In the genomic region with DNA sequence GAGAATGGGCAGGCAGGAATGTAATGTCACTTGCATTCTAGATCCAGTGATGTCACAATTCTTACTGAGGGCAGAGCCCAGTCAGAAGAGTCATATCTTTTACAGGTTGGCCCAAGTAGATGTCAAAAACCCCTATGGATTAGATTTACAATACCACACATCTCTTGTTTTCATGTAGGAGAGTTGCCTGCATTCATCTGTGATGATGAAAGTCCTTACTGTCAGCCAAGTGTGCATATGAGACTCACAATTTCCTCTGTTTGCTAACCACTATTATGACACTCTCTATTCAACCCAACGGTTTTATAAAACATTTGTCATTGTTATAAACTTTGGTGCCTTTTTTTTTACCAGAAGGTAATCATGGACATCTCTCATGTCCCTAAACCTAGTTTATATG, we compare ENCODE assay signal across 26 cellular contexts.
"Had no signal": no experiment of that assay in that cellular context is flagged by ENCODE, and none has a peak within 500 bp of the region (broad histone marks: within the 10 kb centered on the region; RNA-seq: fewer than 3 reads in every experiment).

No MANE protein-coding gene starts in this region.

- H3K9ac ChIP-seq: neural progenitor cell had no signal

- H2AFZ ChIP-seq: neural progenitor cell had no signal

- H3K9me3 Mint-ChIP-seq: activated naive CD4-positive, alpha-beta T cell treated with anti-CD3 and anti-CD28 coated beads, Interleukin-2, amount 10 ng/mL, durations not matched to agents 7 days and 5 days; activated naive CD8-positive, alpha-beta T cell treated with anti-CD3 and anti-CD28 coated beads, Interleukin-2, amount 10 ng/mL, durations not matched to agents 7 days and 5 days; activated T-helper 1 cell treated with anti-CD3 and anti-CD28 coated beads, Interleukin-12 subunit alpha, Interleukin-12 subunit beta, Interleukin-2, Interleukin-4 antibody, amounts not matched to agents 30 ng/mL and 10 ng/mL and 1 ng/mL, durations not matched to agents 14 hours and 24 hours and 36 hours; natural killer cell; neural progenitor cell; stimulated activated naive CD8-positive, alpha-beta T cell treated with anti-CD3 and anti-CD28 coated beads, Interleukin-15, Interleukin-2, amounts not matched to agents 100 ng/mL and 50 ng/mL, for 24 hours; WTC11 had no signal

- H3K27me3 ChIP-seq: brain microvascular endothelial cell, left lung, neural progenitor cell, right atrium auricular region, spleen had no signal

- H3K27ac Mint-ChIP-seq: activated naive CD4-positive, alpha-beta T cell treated with anti-CD3 and anti-CD28 coated beads, Interleukin-2, amount 10 ng/mL, durations not matched to agents 7 days and 5 days; activated naive CD8-positive, alpha-beta T cell treated with anti-CD3 and anti-CD28 coated beads, Interleukin-2, amount 10 ng/mL, durations not matched to agents 7 days and 5 days; activated T-helper 1 cell treated with anti-CD3 and anti-CD28 coated beads, Interleukin-12 subunit alpha, Interleukin-12 subunit beta, Interleukin-2, Interleukin-4 antibody, amounts not matched to agents 30 ng/mL and 10 ng/mL and 1 ng/mL, durations not matched to agents 14 hours and 24 hours and 36 hours; natural killer cell; neural progenitor cell; stimulated activated naive CD8-positive, alpha-beta T cell treated with anti-CD3 and anti-CD28 coated beads, Interleukin-15, Interleukin-2, amounts not matched to agents 100 ng/mL and 50 ng/mL, for 24 hours; T-helper 17 cell; WTC11 had no signal

- H3K36me3 ChIP-seq: brain microvascular endothelial cell, left lung, neural progenitor cell, right atrium auricular region, spleen, thoracic aorta had no signal

- H3K4me2 ChIP-seq: neural progenitor cell had no signal

- H3K4me3 Mint-ChIP-seq: activated naive CD4-positive, alpha-beta T cell treated with anti-CD3 and anti-CD28 coated beads, Interleukin-2, amount 10 ng/mL, durations not matched to agents 7 days and 5 days; activated naive CD8-positive, alpha-beta T cell treated with anti-CD3 and anti-CD28 coated beads, Interleukin-2, amount 10 ng/mL, durations not matched to agents 7 days and 5 days; activated T-helper 1 cell treated with anti-CD3 and anti-CD28 coated beads, Interleukin-12 subunit alpha, Interleukin-12 subunit beta, Interleukin-2, Interleukin-4 antibody, amounts not matched to agents 30 ng/mL and 10 ng/mL and 1 ng/mL, durations not matched to agents 14 hours and 24 hours and 36 hours; natural killer cell; neural progenitor cell; stimulated activated naive CD8-positive, alpha-beta T cell treated with anti-CD3 and anti-CD28 coated beads, Interleukin-15, Interleukin-2, amounts not matched to agents 100 ng/mL and 50 ng/mL, for 24 hours; T-helper 17 cell; WTC11 had no signal

- H3K27me3 Mint-ChIP-seq: activated naive CD4-positive, alpha-beta T cell treated with anti-CD3 and anti-CD28 coated beads, Interleukin-2, amount 10 ng/mL, durations not matched to agents 7 days and 5 days; activated naive CD8-positive, alpha-beta T cell treated with anti-CD3 and anti-CD28 coated beads, Interleukin-2, amount 10 ng/mL, durations not matched to agents 7 days and 5 days; stimulated activated naive CD8-positive, alpha-beta T cell treated with anti-CD3 and anti-CD28 coated beads, Interleukin-15, Interleukin-2, amounts not matched to agents 100 ng/mL and 50 ng/mL, for 24 hours; T-helper 17 cell had no signal

- H3K9me3 ChIP-seq: left lung, right atrium auricular region, spleen, thoracic aorta had no signal

- H3K27ac ChIP-seq: brain microvascular endothelial cell, neural progenitor cell, right atrium auricular region, thoracic aorta had no signal

- H3K36me3 Mint-ChIP-seq: activated naive CD4-positive, alpha-beta T cell treated with anti-CD3 and anti-CD28 coated beads, Interleukin-2, amount 10 ng/mL, durations not matched to agents 7 days and 5 days; activated naive CD8-positive, alpha-beta T cell treated with anti-CD3 and anti-CD28 coated beads, Interleukin-2, amount 10 ng/mL, durations not matched to agents 7 days and 5 days; natural killer cell; neural progenitor cell; WTC11 had no signal

- DNase-seq: activated CD4-positive, alpha-beta T cell treated with anti-CD3 and anti-CD28 coated beads for 4 hours; activated CD4-positive, alpha-beta T cell treated with anti-CD3 and anti-CD28 coated beads, Interleukin-2, amount 50 U/mL, for 48 hours; activated CD8-positive, alpha-beta memory T cell treated with anti-CD3 and anti-CD28 coated beads for 24 hours; activated gamma-delta T cell; activated naive CD4-positive, alpha-beta T cell treated with anti-CD3 and anti-CD28 coated beads, Interleukin-2, amount 10 ng/mL, durations not matched to agents 7 days and 5 days; activated naive CD8-positive, alpha-beta T cell treated with anti-CD3 and anti-CD28 coated beads, Interleukin-2, amount 10 ng/mL, durations not matched to agents 7 days and 5 days; activated T-cell treated with anti-CD3 and anti-CD28 coated beads, Interleukin-2, amount 50 U/mL, for 1 hour; amniotic stem cell; brain microvascular endothelial cell; central memory CD4-positive, alpha-beta T cell; foreskin melanocyte; left lung; mesendoderm; natural killer cell; spleen; stimulated activated CD4-positive, alpha-beta T cell treated with anti-CD3 and anti-CD28 coated beads, Interleukin-2, amount 100 ng/mL, for 48 hours; T-helper 17 cell; T1000; trophoblast cell had no signal

- H3K4me1 Mint-ChIP-seq: activated naive CD4-positive, alpha-beta T cell treated with anti-CD3 and anti-CD28 coated beads, Interleukin-2, amount 10 ng/mL, durations not matched to agents 7 days and 5 days; activated naive CD8-positive, alpha-beta T cell treated with anti-CD3 and anti-CD28 coated beads, Interleukin-2, amount 10 ng/mL, durations not matched to agents 7 days and 5 days; natural killer cell; neural progenitor cell; T-helper 17 cell; WTC11 had no signal

- H3K4me1 ChIP-seq: left lung, neural progenitor cell, right atrium auricular region, spleen had no signal

- ATAC-seq: left lung, natural killer cell, T-helper 17 cell, WTC11 had no signal

- H3K4me3 ChIP-seq: left lung, lung, neural progenitor cell, right atrium auricular region, spleen, thoracic aorta had no signal
